ENCODE assay signal across 17 cellular contexts in the genomic region with DNA sequence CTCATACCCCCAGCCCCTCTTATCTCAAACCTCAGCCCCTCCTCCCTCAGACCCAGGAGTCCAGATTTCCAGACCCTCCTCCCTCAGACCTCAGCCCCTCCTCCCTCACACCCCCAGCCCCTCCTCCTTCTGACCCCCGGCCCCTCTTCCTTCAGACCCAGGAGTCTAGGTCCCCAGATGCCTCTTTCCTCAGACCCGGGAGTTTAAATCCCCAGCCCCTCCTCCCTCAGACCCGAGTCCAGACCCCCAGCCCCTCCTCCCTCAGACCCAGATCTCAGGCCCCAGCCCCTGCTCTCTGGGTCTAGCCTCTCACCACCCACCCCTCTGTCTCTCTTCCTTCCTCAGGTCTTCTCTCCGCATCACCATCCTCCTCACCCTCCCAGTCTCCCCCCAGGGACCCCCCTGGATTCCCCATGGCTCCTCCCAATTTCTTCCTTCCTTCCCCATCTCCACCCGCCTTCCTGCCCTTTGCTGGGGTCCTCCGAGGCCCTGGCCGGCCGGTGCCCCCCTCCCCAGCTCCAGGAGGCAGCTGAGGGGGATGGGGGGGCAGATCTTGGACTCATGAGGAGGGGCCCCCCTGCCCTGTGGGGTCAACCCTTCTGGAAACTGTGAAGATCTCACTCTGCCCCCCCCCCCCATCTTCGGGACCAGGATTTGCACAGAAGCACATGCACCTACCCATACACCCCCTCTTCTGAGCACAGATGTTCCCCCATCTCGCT. TPM values are rescaled to one million over a fixed set of nuclear protein-coding genes. Genes with fewer than 3 reads are reported as not detected.
DNase-seq lines count a peak whose midpoint lies in the region; ATAC-seq and TF ChIP-seq lines count a peak whose summit lies in the region.
"Had no signal": no experiment of that assay in that cellular context is flagged by ENCODE, and none has a peak within 500 bp of the region (broad histone marks: within the 10 kb centered on the region; RNA-seq: fewer than 3 reads in every experiment).

No MANE protein-coding gene starts in this region.

- H3K36me3 ChIP-seq in Peyer's patch: peaks cover 0 to 60% (median 0%) of the 10 kb centered on the region in 3 donors
- H3K36me3 ChIP-seq in esophagus squamous epithelium: peaks cover 41 to 78% (median 46%) of the 10 kb centered on the region in 3 donors
- H3K36me3 ChIP-seq in A673 (ENCODE audit: insufficient read depth, low read length, poor library complexity, severe bottlenecking): no peaks in the 10 kb centered on the region
- peaks cover 2% of the 10 kb centered on the region; the same call in 1 of the 2 replicates for H3K36me3 ChIP-seq in HAP-1 (replicated peaks)

- WGBS in esophagus squamous epithelium, 2 donors: 74 to 94% methylated on average over 5 of the region's 10 CpGs

- intact Hi-C loops in esophagus squamous epithelium (cut with DNase I): no loop called here
- intact Hi-C loops in A673 (cut with micrococcal nuclease; ENCODE audit: unreplicated experiment): no loop called here

- H3K27ac ChIP-seq in Peyer's patch (peak overlapping the region in 3 of 4 donors; percentile 10 to 95 (median 30)), esophagus squamous epithelium (peak overlapping the region in 3 of 4 donors; percentile 92 to 100 (median 98)), A673 (ENCODE audit: low read depth, low read length, poor library complexity, severe bottlenecking) (no peak overlapping the region)
- H3K27ac ChIP-seq: 22Rv1, C4-2B, PC-9 had no signal

- CTCF ChIA-PET in A673 (lab: Charles Lee): no interaction called here

- TF ChIP-seq CTCF in Peyer's patch (IDR thresholded peaks at IDR 0.05): no peak
- TF ChIP-seq CTCF in esophagus squamous epithelium (IDR thresholded peaks at IDR 0.05): no peak
- TF ChIP-seq CTCF in A673 (conservative IDR thresholded peaks at IDR 0.05; ENCODE audit: low read depth, low read length): no peak

- no TSS peak for BruUV-seq in A673 (replicated peaks; lab: Mats Ljungman, UMichigan)

- peak overlapping the region; percentile 77 for H3K27ac Mint-ChIP-seq in T-helper 1 cell treated with Interleukin-12 subunit alpha and Interleukin-12 subunit beta and Interleukin-4 antibody, amounts not matched to agents 30 μg/mL and 1 μg/mL, for 36 hours
- peak overlapping the region; percentile 79 for H3K27ac Mint-ChIP-seq in stimulated activated naive B cell treated with anti-CD40 and anti-IgM and Interleukin-4, amounts not matched to agents 10 μg/mL and 1 μg/mL and 100 μg/mL, for 72 hours

- no peaks in the 10 kb centered on the region for H3K27me3 Mint-ChIP-seq in T-helper 1 cell treated with Interleukin-12 subunit alpha and Interleukin-12 subunit beta and Interleukin-4 antibody, amounts not matched to agents 30 μg/mL and 1 μg/mL, for 36 hours (ENCODE audit: low read depth)
- H3K27me3 Mint-ChIP-seq in stimulated activated naive B cell treated with anti-CD40 and anti-IgM and Interleukin-4, amounts not matched to agents 10 μg/mL and 1 μg/mL and 100 μg/mL, for 72 hours: no peaks in the 10 kb centered on the region
- H3K27me3 Mint-ChIP-seq: activated naive CD4-positive, alpha-beta T cell treated with anti-CD3 and anti-CD28 coated beads, Interleukin-2, amount 10 ng/mL, durations not matched to agents 7 days and 5 days had no signal

- H3K36me3 Mint-ChIP-seq in T-helper 1 cell treated with Interleukin-12 subunit alpha and Interleukin-12 subunit beta and Interleukin-4 antibody, amounts not matched to agents 30 μg/mL and 1 μg/mL, for 36 hours (ENCODE audit: low read depth): peaks cover 49% of the 10 kb centered on the region
- H3K36me3 Mint-ChIP-seq in stimulated activated naive B cell treated with anti-CD40 and anti-IgM and Interleukin-4, amounts not matched to agents 10 μg/mL and 1 μg/mL and 100 μg/mL, for 72 hours: peaks cover 28 to 41% of the 10 kb centered on the region in 2 donors

- in situ Hi-C loops in HAP-1 (cut with MboI; ENCODE audit: low sequenced_read_pairs): no loop called here

- H3K9me3 Mint-ChIP-seq in T-helper 1 cell treated with Interleukin-12 subunit alpha and Interleukin-12 subunit beta and Interleukin-4 antibody, amounts not matched to agents 30 μg/mL and 1 μg/mL, for 36 hours: no peaks in the 10 kb centered on the region
- H3K9me3 Mint-ChIP-seq in stimulated activated naive B cell treated with anti-CD40 and anti-IgM and Interleukin-4, amounts not matched to agents 10 μg/mL and 1 μg/mL and 100 μg/mL, for 72 hours: no peaks in the 10 kb centered on the region
- H3K9me3 Mint-ChIP-seq: activated naive CD4-positive, alpha-beta T cell treated with anti-CD3 and anti-CD28 coated beads, Interleukin-2, amount 10 ng/mL, durations not matched to agents 7 days and 5 days had no signal

- TF ChIP-seq POLR2A in Peyer's patch (IDR thresholded peaks at IDR 0.05) (no peak), esophagus squamous epithelium (IDR thresholded peaks at IDR 0.05) (no peak)

- no peaks in the 10 kb centered on the region for H3K9me3 ChIP-seq in Peyer's patch
- H3K9me3 ChIP-seq in esophagus squamous epithelium: no peaks in the 10 kb centered on the region
- H3K9me3 ChIP-seq in A673 (ENCODE audit: low read depth, low read length, poor library complexity, severe bottlenecking): no peaks in the 10 kb centered on the region
- no peaks in the 10 kb centered on the region for H3K9me3 ChIP-seq in HAP-1

- no peak overlapping the region for H3K4me3 Mint-ChIP-seq in T-helper 1 cell treated with Interleukin-12 subunit alpha and Interleukin-12 subunit beta and Interleukin-4 antibody, amounts not matched to agents 30 μg/mL and 1 μg/mL, for 36 hours
- no peak overlapping the region for H3K4me3 Mint-ChIP-seq in stimulated activated naive B cell treated with anti-CD40 and anti-IgM and Interleukin-4, amounts not matched to agents 10 μg/mL and 1 μg/mL and 100 μg/mL, for 72 hours
- H3K4me3 Mint-ChIP-seq: activated naive CD4-positive, alpha-beta T cell treated with anti-CD3 and anti-CD28 coated beads, Interleukin-2, amount 10 ng/mL, durations not matched to agents 7 days and 5 days had no signal

- DNase-seq in T-helper 1 cell: no peak
- DNase-seq in Peyer's patch: no peak
- DNase-seq in esophagus squamous epithelium (lab: John Stamatoyannopoulos, UW): no peak
- no peak for DNase-seq in stimulated activated naive B cell treated with anti-CD40 and anti-IgM and Interleukin-4, amounts not matched to agents 10 μg/mL and 1 μg/mL and 100 μg/mL, for 72 hours
- DNase-seq in A673 (ENCODE audit: low spot score): no peak
- no peak for DNase-seq in HAP-1 (ENCODE audit: low spot score in 2 of 2)
- DNase-seq: activated naive CD4-positive, alpha-beta T cell treated with anti-CD3 and anti-CD28 coated beads, Interleukin-2, amount 10 ng/mL, durations not matched to agents 7 days and 5 days; DND-41; effector CD4-positive, alpha-beta T cell; MM.1S; NCI-H1930; NCI-H526; PC-9 had no signal

- no peak for ATAC-seq in stimulated activated naive B cell treated with anti-CD40 and anti-IgM and Interleukin-4, amounts not matched to agents 10 μg/mL and 1 μg/mL and 100 μg/mL, for 72 hours (replicated peaks)
- ATAC-seq in HG02588 (IDR thresholded peaks at IDR 0.05; ENCODE audit: unreplicated experiment): no peak

- H3K4me1 ChIP-seq in Peyer's patch (peaks cover 0 to 44% (median 12%) of the 10 kb centered on the region in 4 donors), esophagus squamous epithelium (peaks cover 41 to 67% (median 49%) of the 10 kb centered on the region in 3 donors), A673 (ENCODE audit: insufficient read depth, low read length, poor library complexity, severe bottlenecking) (peaks cover 12% of the 10 kb centered on the region), HAP-1 (peaks cover 9% of the 10 kb centered on the region)

- H3K4me3 ChIP-seq in Peyer's patch: no peak overlapping the region
- H3K4me3 ChIP-seq in esophagus squamous epithelium: no peak overlapping the region
- H3K4me3 ChIP-seq in A673 (ENCODE audit: low read depth, low read length, poor library complexity, severe bottlenecking): no peak overlapping the region
- no peak overlapping the region for H3K4me3 ChIP-seq in HAP-1
- H3K4me3 ChIP-seq: PC-9 had no signal

- H3K4me1 Mint-ChIP-seq in T-helper 1 cell treated with Interleukin-12 subunit alpha and Interleukin-12 subunit beta and Interleukin-4 antibody, amounts not matched to agents 30 μg/mL and 1 μg/mL, for 36 hours (ENCODE audit: low read depth): peaks cover 36% of the 10 kb centered on the region
- H3K4me1 Mint-ChIP-seq in stimulated activated naive B cell treated with anti-CD40 and anti-IgM and Interleukin-4, amounts not matched to agents 10 μg/mL and 1 μg/mL and 100 μg/mL, for 72 hours: peaks cover 18 to 23% of the 10 kb centered on the region in 2 donors

- POLR2A ChIA-PET in A673 (lab: Charles Lee; ENCODE audit: low non-redundant PET): no interaction called here

- no peaks in the 10 kb centered on the region for H3K27me3 ChIP-seq in Peyer's patch
- H3K27me3 ChIP-seq in esophagus squamous epithelium: no peaks in the 10 kb centered on the region
- H3K27me3 ChIP-seq in A673 (replicated peaks; ENCODE audit: insufficient read depth, low read depth, low read length, poor library complexity): no peaks in the 10 kb centered on the region
- no peaks in the 10 kb centered on the region for H3K27me3 ChIP-seq in HAP-1 (ENCODE audit: low read depth)

RNA-seq across cellular contexts. Expression of gene BCL3, which starts 10.7 kb away (rescaled TPM):
- total RNA-seq in Peyer's patch (100 to 1,000 TPM in 3 of 4 donors, 10 to 100 TPM in 1; 45.4 to 136 (median 119) TPM), esophagus squamous epithelium (10 to 100 TPM; 26.6 to 88.9 (median 51.4) TPM), A673 (2021) (6.6 and 9.9 TPM in 2 replicates)

RNA-seq across cellular contexts. Expression of gene CBLC, which starts 18.4 kb away (rescaled TPM):
- total RNA-seq in Peyer's patch (100 to 1,000 TPM in 3 of 4 donors, 10 to 100 TPM in 1; 84.2 to 197 (median 132) TPM), esophagus squamous epithelium (10 to 100 TPM; 26.9 to 75.7 (median 49.1) TPM), A673 (2021) (not detected in 2 replicates)

RNA-seq across cellular contexts. Expression of gene BCAM, which starts 49.7 kb away (rescaled TPM):
- total RNA-seq in Peyer's patch (10 to 100 TPM; 32.2 to 40.2 (median 37.1) TPM), esophagus squamous epithelium (10 to 100 TPM in 3 of 4 donors, 1 to 10 TPM in 1; 7.2 to 24.8 (median 17.6) TPM), A673 (2021) (3.4 and 6.6 TPM in 2 replicates)

Comparison
In these comparisons a context has a peak if more than half of its experiments do, and no peak if none do; other contexts are left out.
1. RNA of gene CBLC, which starts 18.4 kb away (total RNA-seq): 84.2 to 197 TPM in Peyer's patch and 26.9 to 75.7 TPM in esophagus squamous epithelium; not detected in A673; every median in the first group is over 10 times any median in the second.